In genomic region chr2:47373747-47374146, GRCh38 we compare ENCODE assay signal across 1 cellular context.
TF ChIP-seq lines count a peak whose summit lies in the region.

No MANE protein-coding gene starts in this region.

TF ChIP-seq in WTC11, 78 proteins besides CTCF, POLR2A, EP300 and RAD21 (continued from another document):
- TF ChIP-seq PRDM15 (CRISPR knock-in tag; IDR thresholded peaks at IDR 0.05) (no peak), ZNF317 (CRISPR knock-in tag; IDR thresholded peaks at IDR 0.05; ENCODE audit: borderline replicate concordance, low read depth) (no peak), ARID4B (CRISPR knock-in tag; IDR thresholded peaks at IDR 0.05; ENCODE audit: borderline replicate concordance) (no peak), E2F1 (CRISPR knock-in tag; IDR thresholded peaks at IDR 0.05) (no peak), USF2 (CRISPR knock-in tag; IDR thresholded peaks at IDR 0.05) (no peak), ZMAT4 (CRISPR knock-in tag; IDR thresholded peaks at IDR 0.05) (no peak)
